In genomic region chr2:36485521-36485920, GRCh38 we compare ENCODE assay signal across 11 cellular contexts.
A peak's percentile ranks its signal among the peaks of the same experiment; 100 is the strongest.
DNase-seq lines count a peak whose midpoint lies in the region; ATAC-seq, FAIRE-seq and TF ChIP-seq lines count a peak whose summit lies in the region.
"Had no signal": no experiment of that assay in that cellular context is flagged by ENCODE, and none has a peak within 500 bp of the region (broad histone marks: within the 10 kb centered on the region; RNA-seq: fewer than 3 reads in every experiment).

No MANE protein-coding gene starts in this region.

- WGBS in mesenchymal stem cell, result 0% methylated on average over 1 of the region's 4 CpGs

- no peak overlapping the region for H3K23ac ChIP-seq in mesenchymal stem cell (ENCODE audit: low read length in 2 of 2)

- peaks cover 26% of the 10 kb centered on the region for H3K4me1 Mint-ChIP-seq in progenitor cell of endocrine pancreas (ENCODE audit: low read depth)
- H3K4me1 Mint-ChIP-seq: activated naive CD8-positive, alpha-beta T cell treated with anti-CD3 and anti-CD28 coated beads, Interleukin-2, amount 10 ng/mL, durations not matched to agents 7 days and 5 days had no signal

- H3K36me3 ChIP-seq in endothelial cell of umbilical vein (ENCODE audit: control insufficient read depth in 2 of 2, extremely low read depth in 1 of 2, insufficient read depth in 2 of 2, low read length in 2 of 2) (peaks cover 31 to 33% of the 10 kb centered on the region in 2 experiments), mesenchymal stem cell (ENCODE audit: control insufficient read depth in 1 of 2, insufficient read depth in 2 of 2, low read depth in 1 of 2, low read length in 2 of 2) (peaks cover 9 to 32% of the 10 kb centered on the region in 2 experiments), upper lobe of right lung (peaks cover 22% of the 10 kb centered on the region)

- H3K9me3 Mint-ChIP-seq in progenitor cell of endocrine pancreas (ENCODE audit: low read depth), result no peaks in the 10 kb centered on the region

- no peak overlapping the region for H3K4ac ChIP-seq in mesenchymal stem cell (ENCODE audit: low read depth in 1 of 2, low read length in 2 of 2)

- no peak overlapping the region for H2BK15ac ChIP-seq in mesenchymal stem cell (ENCODE audit: low read depth, poor library complexity, severe bottlenecking)

- FAIRE-seq in endothelial cell of umbilical vein (lab: Jason Lieb, UNC), result peak; percentile 62

- DNase-seq in NCI-H226 (peak; percentile 91), endothelial cell of umbilical vein (ENCODE audit: low read depth, low spot score) (peak; percentile 92), mesenchymal stem cell (peak; percentile 54), upper lobe of right lung (no peak), NCI-H1436 (lab: John Stamatoyannopoulos, UW) (no peak), progenitor cell of endocrine pancreas (ENCODE audit: low spot score, unreplicated experiment) (no peak), RKO (ENCODE audit: low spot score) (no peak)
- DNase-seq: activated naive CD8-positive, alpha-beta T cell treated with anti-CD3 and anti-CD28 coated beads, Interleukin-2, amount 10 ng/mL, durations not matched to agents 7 days and 5 days had no signal

- H3K36me3 Mint-ChIP-seq in progenitor cell of endocrine pancreas (ENCODE audit: insufficient read depth), result peaks cover 19% of the 10 kb centered on the region

- peak; percentile 45 for TF ChIP-seq POLR2A in endothelial cell of umbilical vein (IDR thresholded peaks at IDR 0.05; ENCODE audit: low read depth, low read length)

- no peaks in the 10 kb centered on the region for H3K27me3 Mint-ChIP-seq in progenitor cell of endocrine pancreas
- H3K27me3 Mint-ChIP-seq: activated naive CD8-positive, alpha-beta T cell treated with anti-CD3 and anti-CD28 coated beads, Interleukin-2, amount 10 ng/mL, durations not matched to agents 7 days and 5 days had no signal

- H3K27ac ChIP-seq in endothelial cell of umbilical vein (ENCODE audit: insufficient read depth, low read depth, low read length), result peak overlapping the region; percentile 93
- peak overlapping the region; percentile 99 for H3K27ac ChIP-seq in mesenchymal stem cell (ENCODE audit: low read length, poor library complexity, severe bottlenecking)
- H3K27ac ChIP-seq in upper lobe of right lung, result peak overlapping the region; percentile 51
- H3K27ac ChIP-seq: HL-60, VCaP had no signal

- H3K4me3 Mint-ChIP-seq in progenitor cell of endocrine pancreas (ENCODE audit: low read depth), result no peak overlapping the region
- H3K4me3 Mint-ChIP-seq: activated naive CD8-positive, alpha-beta T cell treated with anti-CD3 and anti-CD28 coated beads, Interleukin-2, amount 10 ng/mL, durations not matched to agents 7 days and 5 days had no signal

- no peak overlapping the region for H4K8ac ChIP-seq in mesenchymal stem cell (ENCODE audit: low read length)

- H3K9ac ChIP-seq in endothelial cell of umbilical vein (replicated peaks; ENCODE audit: extremely low read depth, insufficient read depth, low read length) (peak overlapping the region; percentile 84), mesenchymal stem cell (ENCODE audit: low read length) (peak overlapping the region; percentile 9)

- H3K4me1 ChIP-seq in endothelial cell of umbilical vein (ENCODE audit: control insufficient read depth, extremely low read depth, insufficient read depth, low read length) (peaks cover 93% of the 10 kb centered on the region), mesenchymal stem cell (ENCODE audit: control insufficient read depth, insufficient read depth, low read depth, low read length) (peaks cover 20% of the 10 kb centered on the region), upper lobe of right lung (peaks cover 44% of the 10 kb centered on the region)

- POLR2A ChIA-PET in endothelial cell of umbilical vein (lab: Charles Lee), result interaction anchor here (0.8 to 2.2 kb wide), 5 partner anchors 16 to 118 kb away, joined by 3 to 14 read pairs (median 3); no protein-coding TSS in a partner anchor

- H3K4me3 ChIP-seq in endothelial cell of umbilical vein (replicated peaks in 1 of 3; ENCODE audit: insufficient read depth in 1 of 3, low read depth in 1 of 3, low read length in 3 of 3) (no peak overlapping the region), mesenchymal stem cell (ENCODE audit: insufficient read depth in 1 of 2, low read depth in 1 of 2, low read length in 2 of 2) (no peak overlapping the region), upper lobe of right lung (no peak overlapping the region)

- no TSS peak for BruUV-seq in endothelial cell of umbilical vein (replicated peaks; lab: Mats Ljungman, UMichigan)

- H2AK5ac ChIP-seq in mesenchymal stem cell (ENCODE audit: low read length, severe bottlenecking), result no peak overlapping the region

- peak overlapping the region in 1 of 2 experiments; percentile 87 for H3K18ac ChIP-seq in mesenchymal stem cell (ENCODE audit: low read depth in 1 of 2, low read length in 2 of 2)

- no peak for TF ChIP-seq CTCF in endothelial cell of umbilical vein (IDR thresholded peaks at IDR 0.05; ENCODE audit: extremely low read depth in 1 of 2, insufficient read depth in 1 of 2, low read depth in 1 of 2, low read length in 2 of 2)
- TF ChIP-seq CTCF in upper lobe of right lung (IDR thresholded peaks at IDR 0.05), result no peak
- no peak for TF ChIP-seq CTCF in progenitor cell of endocrine pancreas (IDR thresholded peaks at IDR 0.05; ENCODE audit: unreplicated experiment)

- ATAC-seq in upper lobe of right lung, result peak; percentile 30
- no peak for ATAC-seq in HG02981 (IDR thresholded peaks at IDR 0.05; ENCODE audit: unreplicated experiment)

- H3K27me3 ChIP-seq in endothelial cell of umbilical vein (ENCODE audit: control insufficient read depth in 2 of 2, insufficient read depth in 2 of 2, low read length in 2 of 2) (no peaks in the 10 kb centered on the region), mesenchymal stem cell (ENCODE audit: control insufficient read depth in 1 of 2, insufficient read depth in 1 of 2, low read length in 2 of 2) (no peaks in the 10 kb centered on the region), upper lobe of right lung (no peaks in the 10 kb centered on the region)

- H3K9me1 ChIP-seq in endothelial cell of umbilical vein (replicated peaks; ENCODE audit: control insufficient read depth, extremely low read depth, insufficient read depth, low read length), result no peaks in the 10 kb centered on the region

- H3K9me3 ChIP-seq in endothelial cell of umbilical vein (replicated peaks; ENCODE audit: control insufficient read depth, insufficient read depth, low read length), result no peaks in the 10 kb centered on the region
- H3K9me3 ChIP-seq in mesenchymal stem cell (ENCODE audit: control insufficient read depth, low read length), result no peaks in the 10 kb centered on the region
- no peaks in the 10 kb centered on the region for H3K9me3 ChIP-seq in upper lobe of right lung

- H2BK5ac ChIP-seq in mesenchymal stem cell (ENCODE audit: low read depth, low read length, poor library complexity, severe bottlenecking), result peak overlapping the region; percentile 75

- no peak overlapping the region for H3K14ac ChIP-seq in mesenchymal stem cell (ENCODE audit: low read length in 2 of 2)

- peaks cover 68% of the 10 kb centered on the region for H3K79me2 ChIP-seq in endothelial cell of umbilical vein (ENCODE audit: control insufficient read depth, insufficient read depth, low read length)

- intact Hi-C loops in endothelial cell of umbilical vein (cut with micrococcal nuclease) (no loop called here), upper lobe of right lung (cut with DNase I) (no loop called here)

- H2AFZ ChIP-seq in endothelial cell of umbilical vein (ENCODE audit: low read depth, low read length) (no peak overlapping the region), mesenchymal stem cell (ENCODE audit: low read depth, low read length) (no peak overlapping the region)

- no peak overlapping the region for H2BK12ac ChIP-seq in mesenchymal stem cell (ENCODE audit: low read length in 2 of 2)

- no peak overlapping the region for H2BK120ac ChIP-seq in mesenchymal stem cell (ENCODE audit: low read depth, low read length)

- H3K79me1 ChIP-seq in mesenchymal stem cell (replicated peaks; ENCODE audit: low read length, poor library complexity, severe bottlenecking), result peaks cover 12% of the 10 kb centered on the region

- H3K4me2 ChIP-seq in endothelial cell of umbilical vein (ENCODE audit: insufficient read depth, low read length), result peak overlapping the region; percentile 37
- no peak overlapping the region for H3K4me2 ChIP-seq in mesenchymal stem cell (ENCODE audit: low read length, poor library complexity, severe bottlenecking)

- CTCF ChIA-PET in endothelial cell of umbilical vein (lab: Charles Lee), result interaction anchor here (1.0 to 3.6 kb wide), 8 partner anchors 8 to 133 kb away, joined by 3 to 24 read pairs (median 4); no protein-coding TSS in a partner anchor

- dilution Hi-C loops in endothelial cell of umbilical vein (cut with MboI; ENCODE audit: extremely low pct_ligation_motif_present, low sequenced_read_pairs), result no loop called here

- no peak overlapping the region for H4K91ac ChIP-seq in mesenchymal stem cell (ENCODE audit: low read length)

- no peaks in the 10 kb centered on the region for H4K20me1 ChIP-seq in endothelial cell of umbilical vein (replicated peaks; ENCODE audit: control insufficient read depth, extremely low read depth, insufficient read depth, low read length)

- H3K27ac Mint-ChIP-seq in progenitor cell of endocrine pancreas, result no peak overlapping the region
- H3K27ac Mint-ChIP-seq: activated naive CD8-positive, alpha-beta T cell treated with anti-CD3 and anti-CD28 coated beads, Interleukin-2, amount 10 ng/mL, durations not matched to agents 7 days and 5 days had no signal

TF ChIP-seq in endothelial cell of umbilical vein, 7 proteins besides CTCF, POLR2A, EP300 and RAD21:
- TF ChIP-seq POLR2AphosphoS5 (IDR thresholded peaks at IDR 0.05; ENCODE audit: insufficient read depth, low read depth, low read length) (peak; percentile 85), GATA2 (IDR thresholded peaks at IDR 0.05; ENCODE audit: insufficient read depth, insufficient read length, low read depth, low read length) (peak; percentile 21), JUN (IDR thresholded peaks at IDR 0.05; ENCODE audit: borderline replicate concordance, insufficient read depth, insufficient read length, low read depth) (peak; percentile 28), MAX (IDR thresholded peaks at IDR 0.05; ENCODE audit: insufficient read depth, insufficient read length) (no peak), FOS (IDR thresholded peaks at IDR 0.05; ENCODE audit: borderline replicate concordance, insufficient read depth, low read length) (peak; percentile 28), EZH2 (IDR thresholded peaks at IDR 0.05; ENCODE audit: borderline replicate concordance, low read depth, low read length, severe bottlenecking) (no peak), MYC (IDR thresholded peaks at IDR 0.05; ENCODE audit: low read depth, low read length) (no peak)

Comparison
In these comparisons a context has a peak if more than half of its experiments do, and no peak if none do; other contexts are left out.
1. DNase-seq: peak in NCI-H226 (single experiment), endothelial cell of umbilical vein (single experiment) and mesenchymal stem cell (single experiment); none in upper lobe of right lung (single experiment), NCI-H1436 (single experiment), progenitor cell of endocrine pancreas (single experiment) and RKO (single experiment).
2. Peak in every context shown above with its lines, with median percentiles within 50 percentile points of each other: H3K27ac ChIP-seq.